ENCODE assay signal across 2 cellular contexts in genomic region chr17:68318103-68318991, GRCh38.
TF ChIP-seq lines count a peak whose summit lies in the region.

No MANE protein-coding gene starts in this region.

TF ChIP-seq in WTC11, 78 proteins besides CTCF, POLR2A, EP300 and RAD21 (continued from another document):
- no peak for TF ChIP-seq E2F1 (CRISPR knock-in tag; IDR thresholded peaks at IDR 0.05)
- TF ChIP-seq ATF3 (CRISPR knock-in tag; conservative IDR thresholded peaks at IDR 0.05) = no peak
- TF ChIP-seq ZNF671 (CRISPR knock-in tag; IDR thresholded peaks at IDR 0.05) = no peak
- TF ChIP-seq ZNF219 (CRISPR knock-in tag; IDR thresholded peaks at IDR 0.05; ENCODE audit: borderline replicate concordance) = no peak
- TF ChIP-seq GABPB1 (CRISPR knock-in tag; IDR thresholded peaks at IDR 0.05) = peak; percentile 31; the same call in 1 of the 2 replicates
- no peak for TF ChIP-seq FOXK1 (CRISPR knock-in tag; IDR thresholded peaks at IDR 0.05)
- TF ChIP-seq FOXJ3 (CRISPR knock-in tag; IDR thresholded peaks at IDR 0.05; ENCODE audit: borderline replicate concordance) = no peak

TF ChIP-seq in HepG2, 621 proteins besides CTCF, POLR2A, EP300 and RAD21 (continued from another document and continues in another):
- TF ChIP-seq, protein P1, sequence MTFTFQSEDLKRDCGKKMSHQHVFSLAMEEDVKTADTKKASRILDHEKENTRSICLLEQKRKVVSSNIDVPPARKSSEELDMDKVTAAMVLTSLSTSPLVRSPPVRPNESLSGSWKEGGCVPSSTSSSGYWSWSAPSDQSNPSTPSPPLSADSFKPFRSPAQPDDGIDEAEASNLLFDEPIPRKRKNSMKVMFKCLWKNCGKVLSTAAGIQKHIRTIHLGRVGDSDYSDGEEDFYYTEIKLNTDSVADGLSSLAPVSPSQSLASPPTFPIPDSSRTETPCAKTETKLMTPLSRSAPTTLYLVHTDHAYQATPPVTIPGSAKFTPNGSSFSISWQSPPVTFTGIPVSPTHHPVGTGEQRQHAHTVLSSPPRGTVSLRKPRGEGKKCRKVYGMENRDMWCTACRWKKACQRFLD (CRISPR knock-in tag; IDR thresholded peaks at IDR 0.05; ENCODE audit: borderline replicate concordance) = no peak
- TF ChIP-seq ZNF383 (CRISPR knock-in tag; IDR thresholded peaks at IDR 0.05; ENCODE audit: borderline replicate concordance) (no peak), ZNF788 (CRISPR knock-in tag; IDR thresholded peaks at IDR 0.05; ENCODE audit: borderline replicate concordance) (peak; percentile 27; the same call in 1 of the 2 replicates), ZNF792 (CRISPR knock-in tag; IDR thresholded peaks at IDR 0.05) (peak; percentile 91), HMGXB4 (CRISPR knock-in tag; IDR thresholded peaks at IDR 0.05; ENCODE audit: borderline replicate concordance in 1 of 2, low read depth in 1 of 2) (peak in 1 of 2 experiments; percentile 70; a peak in 1 of 4 replicates), TMF1 (CRISPR knock-in tag; IDR thresholded peaks at IDR 0.05; ENCODE audit: low read depth) (no peak), ZNF292 (CRISPR knock-in tag; IDR thresholded peaks at IDR 0.05; ENCODE audit: borderline replicate concordance, low read depth) (peak; percentile 92), RFX3 (CRISPR knock-in tag; IDR thresholded peaks at IDR 0.05) (no peak), SNAPC4 (CRISPR knock-in tag; IDR thresholded peaks at IDR 0.05) (peak; percentile 61; the same call in 1 of the 2 replicates), ZNF136 (CRISPR knock-in tag; IDR thresholded peaks at IDR 0.05; ENCODE audit: low read depth) (no peak), ATF6 (CRISPR knock-in tag; conservative IDR thresholded peaks at IDR 0.05) (no peak), ZNF577 (CRISPR knock-in tag; IDR thresholded peaks at IDR 0.05; ENCODE audit: borderline replicate concordance, low read depth) (no peak), SMC3 (IDR thresholded peaks at IDR 0.05; ENCODE audit: low read length) (peak; percentile 3; the same call in 1 of the 2 replicates), CEBPG (CRISPR knock-in tag; IDR thresholded peaks at IDR 0.05) (peak; percentile 62), ARNTL (CRISPR knock-in tag; IDR thresholded peaks at IDR 0.05) (0 out of 2 replicates have a peak, but pooled peaks have one; percentile 26), CAMTA2 (CRISPR knock-in tag; IDR thresholded peaks at IDR 0.05; ENCODE audit: borderline replicate concordance) (no peak), FLYWCH1 (CRISPR knock-in tag; IDR thresholded peaks at IDR 0.05) (no peak), JUN (CRISPR knock-in tag; IDR thresholded peaks at IDR 0.05) (no peak; the same call in 1 of the 2 replicates), ZNF142 (CRISPR knock-in tag; IDR thresholded peaks at IDR 0.05) (peak; percentile 76; the same call in 1 of the 2 replicates), ZSCAN22 (CRISPR knock-in tag; IDR thresholded peaks at IDR 0.05) (no peak)
- TF ChIP-seq, protein P2, sequence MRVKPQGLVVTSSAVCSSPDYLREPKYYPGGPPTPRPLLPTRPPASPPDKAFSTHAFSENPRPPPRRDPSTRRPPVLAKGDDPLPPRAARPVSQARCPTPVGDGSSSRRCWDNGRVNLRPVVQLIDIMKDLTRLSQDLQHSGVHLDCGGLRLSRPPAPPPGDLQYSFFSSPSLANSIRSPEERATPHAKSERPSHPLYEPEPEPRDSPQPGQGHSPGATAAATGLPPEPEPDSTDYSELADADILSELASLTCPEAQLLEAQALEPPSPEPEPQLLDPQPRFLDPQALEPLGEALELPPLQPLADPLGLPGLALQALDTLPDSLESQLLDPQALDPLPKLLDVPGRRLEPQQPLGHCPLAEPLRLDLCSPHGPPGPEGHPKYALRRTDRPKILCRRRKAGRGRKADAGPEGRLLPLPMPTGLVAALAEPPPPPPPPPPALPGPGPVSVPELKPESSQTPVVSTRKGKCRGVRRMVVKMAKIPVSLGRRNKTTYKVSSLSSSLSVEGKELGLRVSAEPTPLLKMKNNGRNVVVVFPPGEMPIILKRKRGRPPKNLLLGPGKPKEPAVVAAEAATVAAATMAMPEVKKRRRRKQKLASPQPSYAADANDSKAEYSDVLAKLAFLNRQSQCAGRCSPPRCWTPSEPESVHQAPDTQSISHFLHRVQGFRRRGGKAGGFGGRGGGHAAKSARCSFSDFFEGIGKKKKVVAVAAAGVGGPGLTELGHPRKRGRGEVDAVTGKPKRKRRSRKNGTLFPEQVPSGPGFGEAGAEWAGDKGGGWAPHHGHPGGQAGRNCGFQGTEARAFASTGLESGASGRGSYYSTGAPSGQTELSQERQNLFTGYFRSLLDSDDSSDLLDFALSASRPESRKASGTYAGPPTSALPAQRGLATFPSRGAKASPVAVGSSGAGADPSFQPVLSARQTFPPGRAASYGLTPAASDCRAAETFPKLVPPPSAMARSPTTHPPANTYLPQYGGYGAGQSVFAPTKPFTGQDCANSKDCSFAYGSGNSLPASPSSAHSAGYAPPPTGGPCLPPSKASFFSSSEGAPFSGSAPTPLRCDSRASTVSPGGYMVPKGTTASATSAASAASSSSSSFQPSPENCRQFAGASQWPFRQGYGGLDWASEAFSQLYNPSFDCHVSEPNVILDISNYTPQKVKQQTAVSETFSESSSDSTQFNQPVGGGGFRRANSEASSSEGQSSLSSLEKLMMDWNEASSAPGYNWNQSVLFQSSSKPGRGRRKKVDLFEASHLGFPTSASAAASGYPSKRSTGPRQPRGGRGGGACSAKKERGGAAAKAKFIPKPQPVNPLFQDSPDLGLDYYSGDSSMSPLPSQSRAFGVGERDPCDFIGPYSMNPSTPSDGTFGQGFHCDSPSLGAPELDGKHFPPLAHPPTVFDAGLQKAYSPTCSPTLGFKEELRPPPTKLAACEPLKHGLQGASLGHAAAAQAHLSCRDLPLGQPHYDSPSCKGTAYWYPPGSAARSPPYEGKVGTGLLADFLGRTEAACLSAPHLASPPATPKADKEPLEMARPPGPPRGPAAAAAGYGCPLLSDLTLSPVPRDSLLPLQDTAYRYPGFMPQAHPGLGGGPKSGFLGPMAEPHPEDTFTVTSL (CRISPR knock-in tag; IDR thresholded peaks at IDR 0.05; ENCODE audit: borderline replicate concordance) = peak; percentile 81; the same call in 1 of the 2 replicates
- TF ChIP-seq, protein P3, sequence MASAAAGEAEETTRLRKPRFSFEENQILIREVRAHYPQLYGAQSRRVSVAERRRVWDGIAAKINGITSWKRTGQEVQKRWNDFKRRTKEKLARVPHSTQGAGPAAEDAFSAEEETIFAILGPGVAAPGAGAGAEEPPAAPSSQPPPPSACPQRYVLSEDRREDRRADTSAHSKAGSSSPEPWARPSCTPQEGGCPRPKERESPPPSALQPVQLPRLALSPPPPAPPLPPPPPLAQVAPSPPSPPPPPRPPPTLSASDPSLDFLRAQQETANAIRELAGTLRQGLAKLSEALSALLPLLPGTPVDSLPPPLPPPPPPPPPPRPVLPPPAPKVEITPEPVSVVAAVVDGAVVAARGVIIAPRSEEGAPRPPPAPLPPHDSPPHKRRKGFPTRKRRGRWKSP (CRISPR knock-in tag; IDR thresholded peaks at IDR 0.05) = peak; percentile 59
- TF ChIP-seq, protein P4, sequence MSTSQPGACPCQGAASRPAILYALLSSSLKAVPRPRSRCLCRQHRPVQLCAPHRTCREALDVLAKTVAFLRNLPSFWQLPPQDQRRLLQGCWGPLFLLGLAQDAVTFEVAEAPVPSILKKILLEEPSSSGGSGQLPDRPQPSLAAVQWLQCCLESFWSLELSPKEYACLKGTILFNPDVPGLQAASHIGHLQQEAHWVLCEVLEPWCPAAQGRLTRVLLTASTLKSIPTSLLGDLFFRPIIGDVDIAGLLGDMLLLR (CRISPR knock-in tag; IDR thresholded peaks at IDR 0.05) = no peak
